ENCODE assay signal across 16 cellular contexts in the genomic region with DNA sequence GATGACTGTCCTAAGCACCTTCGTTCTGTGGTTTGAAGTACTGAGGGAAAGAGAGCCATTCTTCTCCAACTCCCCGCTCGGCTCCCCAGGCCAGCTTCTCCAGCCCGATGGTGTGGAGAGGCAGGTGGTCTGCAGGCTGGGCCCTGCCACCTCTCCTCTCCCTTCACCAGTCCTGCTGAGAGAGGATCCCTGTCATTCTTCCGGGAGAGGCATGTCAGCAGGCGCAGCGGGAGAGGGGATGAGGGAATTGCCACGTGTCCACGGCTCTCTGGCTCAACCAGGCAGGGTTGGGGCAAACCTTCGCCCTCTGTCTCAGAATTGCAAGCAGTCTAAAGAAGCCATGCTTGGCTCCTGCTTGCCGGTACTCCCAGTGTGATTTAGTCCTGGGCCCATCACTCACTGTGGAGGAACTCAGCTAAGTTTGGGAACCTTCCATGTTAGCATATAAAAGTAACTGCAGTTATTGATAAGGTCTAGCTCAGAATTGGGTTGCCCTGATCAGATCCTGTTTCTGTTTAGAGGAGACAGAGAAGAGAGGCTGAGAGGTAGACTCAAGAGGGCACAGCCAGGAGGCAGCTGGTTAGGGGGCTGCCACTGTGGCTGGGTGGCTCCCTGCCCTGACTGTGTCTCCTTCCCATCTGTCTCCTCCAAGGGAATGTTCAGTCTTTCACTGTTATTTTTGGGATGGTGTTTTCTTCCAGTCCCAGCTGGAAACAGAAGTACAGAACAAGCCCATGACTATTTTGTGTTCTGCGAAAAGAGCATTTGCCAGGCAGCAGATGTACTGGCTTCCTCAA. TPM values are rescaled to one million over a fixed set of nuclear protein-coding genes. Genes with fewer than 3 reads are reported as not detected.
DNase-seq lines count a peak whose midpoint lies in the region; ATAC-seq and TF ChIP-seq lines count a peak whose summit lies in the region.
"Had no signal": no experiment of that assay in that cellular context is flagged by ENCODE, and none has a peak within 500 bp of the region (broad histone marks: within the 10 kb centered on the region; RNA-seq: fewer than 3 reads in every experiment).

No MANE protein-coding gene starts in this region.

- peaks cover 2% of the 10 kb centered on the region; the same call in 1 of the 2 replicates for H3K79me2 ChIP-seq in H9 (ENCODE audit: insufficient read depth, low read length)

- DNase-seq in activated T-cell treated with anti-CD3 and anti-CD28 coated beads, Interleukin-2, amount 50 U/mL, for 72 hours = no peak
- no peak for DNase-seq in activated T-cell treated with anti-CD3 and anti-CD28 coated beads for 4 hours
- no peak for DNase-seq in H9
- no peak for DNase-seq in immature natural killer cell
- no peak for DNase-seq in stimulated activated CD4-positive, alpha-beta T cell treated with anti-CD3 and anti-CD28 coated beads, Interleukin-15, amount 100 ng/mL, for 24 hours
- DNase-seq: activated gamma-delta T cell, COR-L47, HCEC 1CT, naive B cell, NCI-H187 treated with DMSO at 0.1 percent for 48 hours had no signal

- no peak overlapping the region for H3K14ac ChIP-seq in H9 (ENCODE audit: insufficient read depth, low read length)

- no peak overlapping the region for H4K5ac ChIP-seq in H9 (ENCODE audit: insufficient read length, low read depth, low read length)

- H3K9me3 ChIP-seq in H9 (ENCODE audit: control insufficient read depth, low read depth, low read length) = no peaks in the 10 kb centered on the region
- H3K9me3 ChIP-seq in skeletal muscle satellite cell (replicated peaks; ENCODE audit: low read length) = no peaks in the 10 kb centered on the region
- H3K9me3 ChIP-seq: tibial nerve had no signal

- H2AK5ac ChIP-seq in H9 (ENCODE audit: insufficient read length, low read length) = no peak overlapping the region

- no peak overlapping the region for H3K27ac Mint-ChIP-seq in activated T-cell treated with anti-CD3 and anti-CD28 coated beads, Interleukin-2, amount 50 U/mL, for 72 hours
- H3K27ac Mint-ChIP-seq in H9 (peak overlapping the region in 1 of 3 experiments; percentile 40; a peak in 2 of 7 replicates), immature natural killer cell (peak overlapping the region in 4 of 6 donors; percentile 19 to 58 (median 40))

- H3K18ac ChIP-seq in H9 (ENCODE audit: insufficient read length, low read depth, low read length) = peak overlapping the region; percentile 27

- WGBS in H9 (ENCODE audit: extremely low coverage, insufficient read length, low lambda C conversion rate) = no CpG with 5 or more reads among the region's 12 CpGs

- no peak overlapping the region for H2BK120ac ChIP-seq in H9 (ENCODE audit: low read depth, low read length, poor library complexity, severe bottlenecking)

- no peak overlapping the region for H3K27ac ChIP-seq in H9 (ENCODE audit: insufficient read length, low read depth, low read length)
- H3K27ac ChIP-seq: tibial nerve had no signal

- H3K4me2 ChIP-seq in H9 (ENCODE audit: insufficient read depth, insufficient read length, low read length) (no peak overlapping the region), skeletal muscle satellite cell (ENCODE audit: low read length) (peak overlapping the region; percentile 9)

- no peaks in the 10 kb centered on the region for H3K9me3 Mint-ChIP-seq in activated T-cell treated with anti-CD3 and anti-CD28 coated beads, Interleukin-2, amount 50 U/mL, for 72 hours
- H3K9me3 Mint-ChIP-seq in H9 (peaks cover under 1 to 5% of the 10 kb centered on the region in 2 experiments; a peak in 3 of 5 replicates), immature natural killer cell (no peaks in the 10 kb centered on the region)
- H3K9me3 Mint-ChIP-seq: activated CD8-positive, alpha-beta T cell treated with anti-CD3 and anti-CD28 coated beads for 36 hours; stimulated activated memory B cell treated with anti-CD40 and anti-IgM and Interleukin-4, amounts not matched to agents 10 μg/mL and 1 μg/mL and 100 μg/mL, for 72 hours had no signal

- H3K4ac ChIP-seq in H9 (ENCODE audit: low read depth, low read length) = no peak overlapping the region

- H3K4me1 Mint-ChIP-seq in activated T-cell treated with anti-CD3 and anti-CD28 coated beads, Interleukin-2, amount 50 U/mL, for 72 hours (ENCODE audit: low read depth) = peaks cover 76% of the 10 kb centered on the region
- peaks cover 50% of the 10 kb centered on the region in 2 experiments for H3K4me1 Mint-ChIP-seq in H9
- peaks cover 83 to 94% of the 10 kb centered on the region in 2 donors for H3K4me1 Mint-ChIP-seq in immature natural killer cell

- no peak overlapping the region for H2BK12ac ChIP-seq in H9 (ENCODE audit: insufficient read length, low read depth, low read length)

- H2BK20ac ChIP-seq in H9 (ENCODE audit: low read depth, low read length, poor library complexity, severe bottlenecking) = no peak overlapping the region

- H3K9ac ChIP-seq in H9 (ENCODE audit: extremely low read depth, insufficient read length, low read length) (no peak overlapping the region), skeletal muscle satellite cell (ENCODE audit: low read depth, low read length) (no peak overlapping the region)

- H3K23ac ChIP-seq in H9 (ENCODE audit: insufficient read length, low read depth, low read length) = no peak overlapping the region

- H4K91ac ChIP-seq in H9 (ENCODE audit: insufficient read length, low read depth, low read length) = no peak overlapping the region

- H4K20me1 ChIP-seq in H9 (ENCODE audit: control insufficient read depth, insufficient read depth, insufficient read length) = no peaks in the 10 kb centered on the region

- H4K8ac ChIP-seq in H9 (replicated peaks; ENCODE audit: insufficient read length, low read depth, low read length) = no peak overlapping the region

- no peaks in the 10 kb centered on the region for H3K23me2 ChIP-seq in H9 (ENCODE audit: insufficient read length, low read depth, low read length, poor library complexity, severe bottlenecking)

- H3K36me3 Mint-ChIP-seq in activated T-cell treated with anti-CD3 and anti-CD28 coated beads, Interleukin-2, amount 50 U/mL, for 72 hours (ENCODE audit: insufficient read depth in 2 of 2) = peaks cover 1 to 4% of the 10 kb centered on the region in 2 donors
- peaks cover 4 to 9% (median 8%) of the 10 kb centered on the region in 3 experiments; a peak in 5 of 7 replicates for H3K36me3 Mint-ChIP-seq in H9 (ENCODE audit: insufficient read depth in 1 of 3, low read depth in 3 of 3)
- peaks cover 3 to 9% (median 5%) of the 10 kb centered on the region in 3 donors for H3K36me3 Mint-ChIP-seq in immature natural killer cell

- H2BK5ac ChIP-seq in H9 (ENCODE audit: insufficient read length, low read length) = no peak overlapping the region

- TF ChIP-seq CTCF in H9 (conservative IDR thresholded peaks at IDR 0.05) = no peak

- peak in 1 of 2 donors; percentile 40 for ATAC-seq in activated T-cell treated with anti-CD3 and anti-CD28 coated beads, Interleukin-2, amount 50 U/mL, for 72 hours (replicated peaks in 1 of 2)
- ATAC-seq in GM19328 (IDR thresholded peaks at IDR 0.05; ENCODE audit: unreplicated experiment) (no peak), HG02798 (IDR thresholded peaks at IDR 0.05; ENCODE audit: poor library complexity, unreplicated experiment) (no peak)
- ATAC-seq: stimulated activated memory B cell treated with anti-CD40 and anti-IgM and Interleukin-4, amounts not matched to agents 10 μg/mL and 1 μg/mL and 100 μg/mL, for 72 hours had no signal

- H3K36me3 ChIP-seq in skeletal muscle satellite cell (ENCODE audit: insufficient read depth, low read length) = peaks cover 23% of the 10 kb centered on the region
- H3K36me3 ChIP-seq: tibial nerve had no signal

- H3K79me1 ChIP-seq in H9 (ENCODE audit: insufficient read depth, low read depth, low read length, poor library complexity, severe bottlenecking) = no peaks in the 10 kb centered on the region

- H3K27me3 Mint-ChIP-seq in activated T-cell treated with anti-CD3 and anti-CD28 coated beads, Interleukin-2, amount 50 U/mL, for 72 hours (ENCODE audit: low read depth) = no peaks in the 10 kb centered on the region
- H3K27me3 Mint-ChIP-seq in H9 (ENCODE audit: low read depth) = peaks cover 8% of the 10 kb centered on the region
- H3K27me3 Mint-ChIP-seq in immature natural killer cell (ENCODE audit: low read depth in 3 of 3) = peaks cover 0 to 2% (median 0%) of the 10 kb centered on the region in 3 donors
- H3K27me3 Mint-ChIP-seq: activated CD8-positive, alpha-beta T cell treated with anti-CD3 and anti-CD28 coated beads for 36 hours had no signal

- no peaks in the 10 kb centered on the region for H3K27me3 ChIP-seq in H9 (ENCODE audit: insufficient read depth, low read length)
- no peaks in the 10 kb centered on the region for H3K27me3 ChIP-seq in skeletal muscle satellite cell (ENCODE audit: control insufficient read depth, insufficient read depth, low read length)
- H3K27me3 ChIP-seq: tibial nerve had no signal

- H3K4me3 ChIP-seq in skeletal muscle satellite cell (ENCODE audit: low read length) = no peak overlapping the region
- H3K4me3 ChIP-seq: tibial nerve had no signal

- no peak overlapping the region for H2BK15ac ChIP-seq in H9 (ENCODE audit: low read depth, low read length)

- no peak overlapping the region for H3K56ac ChIP-seq in H9 (ENCODE audit: insufficient read length, low read depth, low read length)

- H3K4me3 Mint-ChIP-seq in activated T-cell treated with anti-CD3 and anti-CD28 coated beads, Interleukin-2, amount 50 U/mL, for 72 hours = peak overlapping the region; percentile 59 to 66
- H3K4me3 Mint-ChIP-seq in H9 (no peak overlapping the region), immature natural killer cell (peak overlapping the region; percentile 53 to 65 (median 56))
- H3K4me3 Mint-ChIP-seq: activated CD8-positive, alpha-beta T cell treated with anti-CD3 and anti-CD28 coated beads for 36 hours; naive B cell; stimulated activated memory B cell treated with anti-CD40 and anti-IgM and Interleukin-4, amounts not matched to agents 10 μg/mL and 1 μg/mL and 100 μg/mL, for 72 hours had no signal

- H3K4me1 ChIP-seq in H9 (ENCODE audit: insufficient read depth, low read length) (peaks cover 21% of the 10 kb centered on the region; the same call in 1 of the 2 replicates), skeletal muscle satellite cell (ENCODE audit: control insufficient read depth, insufficient read depth, low read length) (peaks cover 38% of the 10 kb centered on the region)
- H3K4me1 ChIP-seq: tibial nerve had no signal

- H2AFZ ChIP-seq in H9 (ENCODE audit: low read length) = no peak overlapping the region

- H3T11ph ChIP-seq in H9 (ENCODE audit: low read length) = no peak overlapping the region

RNA-seq across cellular contexts. Expression of gene HS3ST3B1, which starts 17.4 kb away (rescaled TPM):
- total RNA-seq in activated T-cell treated with anti-CD3 and anti-CD28 coated beads, Interleukin-2, amount 50 U/mL, for 72 hours = 10 to 100 TPM; 10.8 to 17.1 TPM
- total RNA-seq in H9 (2021) = 2.8 and 2.9 TPM in 2 replicates
- 10 to 100 TPM in 1 of 3 donors, 1 to 10 TPM in 2; 6.6 to 14.2 (median 9.0) TPM for polyA plus RNA-seq in immature natural killer cell
- 31.4 and 34.9 TPM in 2 replicates for total RNA-seq in skeletal muscle satellite cell (2012; rRNA removed)

Comparison
In these comparisons a context has a peak if more than half of its experiments do, and no peak if none do; other contexts are left out.
1. H3K4me3 Mint-ChIP-seq: peak in activated T-cell treated with anti-CD3 and anti-CD28 coated beads, Interleukin-2, amount 50 U/mL, for 72 hours (2 of 2) and immature natural killer cell (5 of 5); none in H9 (0 of 2).